In genomic region chr16:84820305-84820684, GRCh38 we compare ENCODE assay signal across 8 cellular contexts. TPM values are rescaled to one million over a fixed set of nuclear protein-coding genes. Genes with fewer than 3 reads are reported as not detected.
DNase-seq lines count a peak whose midpoint lies in the region; ATAC-seq and TF ChIP-seq lines count a peak whose summit lies in the region.

No MANE protein-coding gene starts in this region.

- H3K9me3 Mint-ChIP-seq in central memory CD8-positive, alpha-beta T cell = no peaks in the 10 kb centered on the region

- H3K4me3 Mint-ChIP-seq in central memory CD8-positive, alpha-beta T cell = peak overlapping the region; percentile 72

- peak overlapping the region; percentile 93 for H3K9ac ChIP-seq in muscle layer of colon (ENCODE audit: low read length)

- H3K27ac ChIP-seq in left ventricle myocardium inferior (replicated peaks) (peak overlapping the region; percentile 83), muscle layer of colon (ENCODE audit: low read depth, low read length) (peak overlapping the region; percentile 94)

- no peaks in the 10 kb centered on the region for H3K9me3 ChIP-seq in left ventricle myocardium inferior (replicated peaks)
- H3K9me3 ChIP-seq in muscle layer of colon (ENCODE audit: low read length) = no peaks in the 10 kb centered on the region

- H3K36me3 ChIP-seq in left ventricle myocardium inferior (no peaks in the 10 kb centered on the region), muscle layer of colon (ENCODE audit: insufficient read depth, low read length) (peaks cover 4% of the 10 kb centered on the region)

- H3K4me1 ChIP-seq in left ventricle myocardium inferior = peaks cover 42% of the 10 kb centered on the region
- H3K4me1 ChIP-seq in muscle layer of colon (ENCODE audit: insufficient read depth, low read length) = peaks cover 30% of the 10 kb centered on the region

- H3K36me3 Mint-ChIP-seq in central memory CD8-positive, alpha-beta T cell (ENCODE audit: insufficient read depth) = peaks cover 2% of the 10 kb centered on the region

- no peak for TF ChIP-seq CTCF in left ventricle myocardium inferior (IDR thresholded peaks at IDR 0.05; ENCODE audit: borderline replicate concordance)

- H3K4me3 ChIP-seq in left ventricle myocardium inferior (peak overlapping the region; percentile 76), muscle layer of colon (ENCODE audit: low read depth in 1 of 2, low read length in 2 of 2) (peak overlapping the region; percentile 78 to 86)

- H3K27me3 ChIP-seq in left ventricle myocardium inferior (ENCODE audit: low read depth) (peaks cover 43% of the 10 kb centered on the region), muscle layer of colon (ENCODE audit: control insufficient read depth in 1 of 2, insufficient read depth in 2 of 2, low read length in 2 of 2) (no peaks in the 10 kb centered on the region)

- ATAC-seq in left ventricle myocardium superior = no peak
- ATAC-seq in central memory CD8-positive, alpha-beta T cell (replicated peaks; ENCODE audit: extremely low read depth, poor library complexity, severe bottlenecking) = no peak
- no peak for ATAC-seq in HG02981 (IDR thresholded peaks at IDR 0.05; ENCODE audit: unreplicated experiment)

- peaks cover 74% of the 10 kb centered on the region for H3K27me3 Mint-ChIP-seq in central memory CD8-positive, alpha-beta T cell

- no peak overlapping the region for H3K27ac Mint-ChIP-seq in central memory CD8-positive, alpha-beta T cell (ENCODE audit: low read depth)

- H3K4me1 Mint-ChIP-seq in central memory CD8-positive, alpha-beta T cell = peaks cover 10% of the 10 kb centered on the region

- intact Hi-C loops in left ventricle myocardium inferior (cut with micrococcal nuclease) (no loop called here), left ventricle myocardium superior (cut with micrococcal nuclease) (no loop called here)

- no peak for DNase-seq in left ventricle myocardium inferior
- DNase-seq in left ventricle myocardium superior = no peak
- no peak for DNase-seq in central memory CD8-positive, alpha-beta T cell (ENCODE audit: low spot score in 2 of 2)
- no peak for DNase-seq in amniotic stem cell (lab: John Stamatoyannopoulos, UW)
- DNase-seq in NCI-H774 (lab: John Stamatoyannopoulos, UW) = no peak
- no peak for DNase-seq in activated CD4-positive, alpha-beta T cell treated with anti-CD3 and anti-CD28 coated beads, Interleukin-2, amount 50 U/mL, for 1 hour

RNA-seq across cellular contexts. Expression of gene CRISPLD2, which starts 0.5 kb away (rescaled TPM):
- 12.8 TPM for total RNA-seq in left ventricle myocardium inferior
- 29.1 TPM for total RNA-seq in left ventricle myocardium superior
